Comparison of ENCODE assay signal across 8 cellular contexts in genomic region chr11:109945626-109946321, GRCh38.
DNase-seq lines count a peak whose midpoint lies in the region; ATAC-seq, FAIRE-seq and TF ChIP-seq lines count a peak whose summit lies in the region.

No MANE protein-coding gene starts in this region.

- peaks cover 12% of the 10 kb centered on the region for H3K4me1 Mint-ChIP-seq in activated CD8-positive, alpha-beta T cell treated with anti-CD3 and anti-CD28 coated beads, Interleukin-2, amount 10 ng/mL, durations not matched to agents 7 days and 5 days (ENCODE audit: low read depth)
- H3K4me1 Mint-ChIP-seq in activated CD8-positive, alpha-beta T cell treated with anti-CD3 and anti-CD28 coated beads for 36 hours (ENCODE audit: low read depth): peaks cover 2% of the 10 kb centered on the region
- peaks cover 36% of the 10 kb centered on the region for H3K4me1 Mint-ChIP-seq in dendritic cell treated with granulocyte-macrophage colony-stimulating factor and Interleukin-4, amounts not matched to agents 40 ng/mL and 50 ng/mL, for 4 days (ENCODE audit: low read depth)

- peaks cover 13% of the 10 kb centered on the region for H3K27me3 Mint-ChIP-seq in activated CD8-positive, alpha-beta T cell treated with anti-CD3 and anti-CD28 coated beads, Interleukin-2, amount 10 ng/mL, durations not matched to agents 7 days and 5 days (ENCODE audit: low read depth)
- H3K27me3 Mint-ChIP-seq in activated CD8-positive, alpha-beta T cell treated with anti-CD3 and anti-CD28 coated beads for 36 hours: no peaks in the 10 kb centered on the region
- no peaks in the 10 kb centered on the region for H3K27me3 Mint-ChIP-seq in dendritic cell treated with granulocyte-macrophage colony-stimulating factor and Interleukin-4, amounts not matched to agents 40 ng/mL and 50 ng/mL, for 4 days

- H3K27ac Mint-ChIP-seq in activated CD8-positive, alpha-beta T cell treated with anti-CD3 and anti-CD28 coated beads, Interleukin-2, amount 10 ng/mL, durations not matched to agents 7 days and 5 days: no peak overlapping the region
- no peak overlapping the region for H3K27ac Mint-ChIP-seq in activated CD8-positive, alpha-beta T cell treated with anti-CD3 and anti-CD28 coated beads for 36 hours
- H3K27ac Mint-ChIP-seq in dendritic cell treated with granulocyte-macrophage colony-stimulating factor and Interleukin-4, amounts not matched to agents 40 ng/mL and 50 ng/mL, for 4 days: peak overlapping the region; percentile 81

- H3K27me3 ChIP-seq in thoracic aorta (replicated peaks; ENCODE audit: insufficient read depth): no peaks in the 10 kb centered on the region

- H3K4me1 ChIP-seq in thoracic aorta (ENCODE audit: control insufficient read depth in 1 of 2, low read depth in 2 of 2): no peaks in the 10 kb centered on the region

- peak overlapping the region; percentile 53 for H3K4me3 ChIP-seq in thoracic aorta

- H3K9me3 ChIP-seq in thoracic aorta: no peaks in the 10 kb centered on the region

- intact Hi-C loops in activated CD8-positive, alpha-beta T cell treated with anti-CD3 and anti-CD28 coated beads for 36 hours (cut with micrococcal nuclease): loop anchor here (5.0 kb wide), 1 partner anchor 432 kb away; no protein-coding TSS in a partner anchor
- intact Hi-C loops in dendritic cell treated with granulocyte-macrophage colony-stimulating factor and Interleukin-4, amounts not matched to agents 40 ng/mL and 50 ng/mL, for 4 days (cut with micrococcal nuclease): loop anchor here (2.0 to 10.0 kb wide), 6 partner anchors 37 to 489 kb away; partner anchors contain the start of gene ZC3H12C

- CTCF ChIA-PET in activated CD8-positive, alpha-beta T cell treated with anti-CD3 and anti-CD28 coated beads, Interleukin-2, amount 10 ng/mL, durations not matched to agents 7 days and 5 days (lab: Charles Lee): interaction anchor here (1.0 to 1.4 kb wide), 3 partner anchors 11 to 256 kb away, joined by 3 to 5 read pairs (median 3); no protein-coding TSS in a partner anchor
- CTCF ChIA-PET in activated CD8-positive, alpha-beta T cell treated with anti-CD3 and anti-CD28 coated beads for 36 hours (lab: Charles Lee): no interaction called here

- no peak overlapping the region for H3K4me3 Mint-ChIP-seq in activated CD8-positive, alpha-beta T cell treated with anti-CD3 and anti-CD28 coated beads, Interleukin-2, amount 10 ng/mL, durations not matched to agents 7 days and 5 days
- no peak overlapping the region for H3K4me3 Mint-ChIP-seq in activated CD8-positive, alpha-beta T cell treated with anti-CD3 and anti-CD28 coated beads for 36 hours
- no peak overlapping the region for H3K4me3 Mint-ChIP-seq in dendritic cell treated with granulocyte-macrophage colony-stimulating factor and Interleukin-4, amounts not matched to agents 40 ng/mL and 50 ng/mL, for 4 days

- no peak for FAIRE-seq in D721Med (lab: Jason Lieb, UNC)

- DNase-seq in activated CD8-positive, alpha-beta T cell treated with anti-CD3 and anti-CD28 coated beads, Interleukin-2, amount 10 ng/mL, durations not matched to agents 7 days and 5 days: no peak
- DNase-seq in activated CD8-positive, alpha-beta T cell treated with anti-CD3 and anti-CD28 coated beads for 36 hours: no peak
- DNase-seq in thoracic aorta (ENCODE audit: low spot score) (no peak), D721Med (ENCODE audit: insufficient read length, low spot score) (no peak), COR-L47 (lab: John Stamatoyannopoulos, UW) (no peak)
- no peak for DNase-seq in activated effector memory CD4-positive, alpha-beta T cell treated with anti-CD3 and anti-CD28 coated beads, Interleukin-2, amount 50 U/mL, for 16 hours

- no peaks in the 10 kb centered on the region for H3K36me3 ChIP-seq in thoracic aorta

- peak overlapping the region; percentile 59 to 67 for H3K27ac ChIP-seq in thoracic aorta

- peak; percentile 44 for ATAC-seq in activated CD8-positive, alpha-beta T cell treated with anti-CD3 and anti-CD28 coated beads, Interleukin-2, amount 10 ng/mL, durations not matched to agents 7 days and 5 days
- ATAC-seq in activated CD8-positive, alpha-beta T cell treated with anti-CD3 and anti-CD28 coated beads for 36 hours: no peak
- peak; percentile 53 for ATAC-seq in HG03095 (IDR thresholded peaks at IDR 0.05; ENCODE audit: unreplicated experiment)
- peak; percentile 42 for ATAC-seq in thoracic aorta (ENCODE audit: insufficient number of reproducible peaks, low FRiP score, low read depth)

- TF ChIP-seq CTCF in activated CD8-positive, alpha-beta T cell treated with anti-CD3 and anti-CD28 coated beads for 36 hours (IDR thresholded peaks at IDR 0.05): no peak
- TF ChIP-seq CTCF in thoracic aorta (IDR thresholded peaks at IDR 0.05) (no peak), D721Med (IDR thresholded peaks at IDR 0.05; ENCODE audit: insufficient read depth, missing control alignments) (no peak)

- no peaks in the 10 kb centered on the region for H3K9me3 Mint-ChIP-seq in activated CD8-positive, alpha-beta T cell treated with anti-CD3 and anti-CD28 coated beads, Interleukin-2, amount 10 ng/mL, durations not matched to agents 7 days and 5 days (ENCODE audit: insufficient read depth)
- H3K9me3 Mint-ChIP-seq in activated CD8-positive, alpha-beta T cell treated with anti-CD3 and anti-CD28 coated beads for 36 hours: no peaks in the 10 kb centered on the region
- no peaks in the 10 kb centered on the region for H3K9me3 Mint-ChIP-seq in dendritic cell treated with granulocyte-macrophage colony-stimulating factor and Interleukin-4, amounts not matched to agents 40 ng/mL and 50 ng/mL, for 4 days

- POLR2A ChIA-PET in activated CD8-positive, alpha-beta T cell treated with anti-CD3 and anti-CD28 coated beads, Interleukin-2, amount 10 ng/mL, durations not matched to agents 7 days and 5 days (lab: Charles Lee): no interaction called here
- POLR2A ChIA-PET in activated CD8-positive, alpha-beta T cell treated with anti-CD3 and anti-CD28 coated beads for 36 hours (lab: Charles Lee): no interaction called here

- no peaks in the 10 kb centered on the region for H3K36me3 Mint-ChIP-seq in activated CD8-positive, alpha-beta T cell treated with anti-CD3 and anti-CD28 coated beads, Interleukin-2, amount 10 ng/mL, durations not matched to agents 7 days and 5 days (ENCODE audit: low read depth)
- H3K36me3 Mint-ChIP-seq in activated CD8-positive, alpha-beta T cell treated with anti-CD3 and anti-CD28 coated beads for 36 hours (ENCODE audit: low read depth): no peaks in the 10 kb centered on the region
- no peaks in the 10 kb centered on the region for H3K36me3 Mint-ChIP-seq in dendritic cell treated with granulocyte-macrophage colony-stimulating factor and Interleukin-4, amounts not matched to agents 40 ng/mL and 50 ng/mL, for 4 days (ENCODE audit: low read depth)
